5 cellular contexts compared by ENCODE assay signal in genomic region chr22:32263678-32264077, GRCh38. TPM values are rescaled to one million over a fixed set of nuclear protein-coding genes. Genes with fewer than 3 reads are reported as not detected.
"Had no signal": no experiment of that assay in that cellular context is flagged by ENCODE, and none has a peak within 500 bp of the region (broad histone marks: within the 10 kb centered on the region; RNA-seq: fewer than 3 reads in every experiment).

No MANE protein-coding gene starts in this region.

RNA-seq across cellular contexts. Expression of gene SLC5A4, which starts 8.5 kb away (rescaled TPM):
- total RNA-seq: HepG2, HT-29 had no signal
- polyA plus RNA-seq: HepG2, IgD-negative memory B cell had no signal

RNA-seq across cellular contexts. Expression of gene RFPL2, which starts 58.8 kb away (rescaled TPM):
- total RNA-seq: HepG2, HT-29, HT1080, IMR-90 had no signal
- polyA plus RNA-seq: HepG2, IgD-negative memory B cell, IMR-90 had no signal
